24 cellular contexts compared by ENCODE assay signal in the genomic region with DNA sequence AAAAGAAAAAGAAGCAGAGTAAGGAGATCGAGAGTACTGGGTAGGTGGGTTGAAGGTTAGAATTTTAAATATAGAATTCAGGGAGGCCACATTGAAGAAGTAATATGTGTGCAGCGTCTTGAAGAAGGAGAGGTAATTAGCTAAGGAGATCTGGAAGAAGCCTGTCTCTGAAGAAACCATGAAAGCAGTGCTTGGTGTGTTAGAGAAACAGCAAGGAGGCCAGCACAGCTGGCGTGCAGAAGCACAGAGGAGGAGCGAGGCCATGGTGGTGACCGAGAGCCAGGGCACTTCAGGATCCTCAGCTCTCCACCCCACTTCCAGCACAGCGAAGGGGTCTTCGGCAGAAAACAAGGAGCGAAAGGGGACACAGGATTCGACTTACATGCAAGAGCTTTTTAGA.
DNase-seq lines count a peak whose midpoint lies in the region; ATAC-seq, FAIRE-seq and TF ChIP-seq lines count a peak whose summit lies in the region.
"Had no signal": no experiment of that assay in that cellular context is flagged by ENCODE, and none has a peak within 500 bp of the region (broad histone marks: within the 10 kb centered on the region; RNA-seq: fewer than 3 reads in every experiment).

No MANE protein-coding gene starts in this region.

- no peak overlapping the region for H2BK120ac ChIP-seq in H1 (replicated peaks; ENCODE audit: low read depth, low read length)

- H3K27me3 ChIP-seq in GM23338 (ENCODE audit: insufficient read depth) (no peaks in the 10 kb centered on the region), H1 (replicated peaks in 1 of 4; ENCODE audit: control insufficient read depth in 3 of 4, extremely low read depth in 1 of 4, insufficient read depth in 3 of 4, low read length in 3 of 4) (no peaks in the 10 kb centered on the region), neural progenitor cell (no peaks in the 10 kb centered on the region), breast epithelium (no peaks in the 10 kb centered on the region)
- H3K27me3 ChIP-seq: BE2C; BLaER1 treated with 17β-estradiol and CSF1 and Interleukin-3, amounts not matched to agents 10 nM and 100 nM had no signal

- no peak overlapping the region for H2BK5ac ChIP-seq in H1 (ENCODE audit: low read depth, low read length)

- H2AK5ac ChIP-seq in H1 (ENCODE audit: low read depth, low read length), result no peak overlapping the region

- POLR2A ChIA-PET in H1 (lab: Charles Lee; ENCODE audit: partially characterized antibody), result interaction anchor here (0.6 kb wide), 1 partner anchor 852 kb away, joined by 3 read pairs; no protein-coding TSS in a partner anchor

- H3K27ac Mint-ChIP-seq in GM23338 (peak overlapping the region; percentile 56; the same call in 1 of the 2 replicates), neural progenitor cell (no peak overlapping the region)
- no peak overlapping the region for H3K27ac Mint-ChIP-seq in stimulated activated effector memory CD8-positive, alpha-beta T cell treated with anti-CD3 and anti-CD28 coated beads, Interleukin-12 subunit alpha, Interleukin-12 subunit beta, amount 100 ng/mL, for 72 hours
- H3K27ac Mint-ChIP-seq: CD4-positive, alpha-beta T cell had no signal

- no peaks in the 10 kb centered on the region for H3F3A ChIP-seq in GM23338 (replicated peaks; ENCODE audit: low read depth)
- peaks cover 24% of the 10 kb centered on the region for H3F3A ChIP-seq in neural progenitor cell (ENCODE audit: low read depth)

- H4K20me1 ChIP-seq in GM23338 (replicated peaks; ENCODE audit: insufficient read depth) (no peaks in the 10 kb centered on the region), H1 (replicated peaks in 1 of 2; ENCODE audit: control insufficient read depth in 1 of 2, insufficient read depth in 2 of 2, low read length in 2 of 2) (no peaks in the 10 kb centered on the region), neural progenitor cell (ENCODE audit: low read depth) (no peaks in the 10 kb centered on the region)
- H4K20me1 ChIP-seq: BLaER1 treated with 17β-estradiol and CSF1 and Interleukin-3, amounts not matched to agents 10 nM and 100 nM had no signal

- no peak overlapping the region for H2BK15ac ChIP-seq in H1 (ENCODE audit: low read length)

- H3K9me2 ChIP-seq in GM23338 (ENCODE audit: insufficient read depth), result peaks cover 9% of the 10 kb centered on the region

- TF ChIP-seq CTCF in GM23338 (conservative IDR thresholded peaks at IDR 0.05; ENCODE audit: low read depth in 2 of 2) (no peak), H1 (IDR thresholded peaks at IDR 0.05; ENCODE audit: control extremely low read depth in 1 of 3, insufficient read depth in 1 of 3, low read depth in 1 of 3, low read length in 3 of 3) (no peak), neural progenitor cell (IDR thresholded peaks at IDR 0.05) (no peak), breast epithelium (IDR thresholded peaks at IDR 0.05) (no peak)

- H3K4me1 ChIP-seq in GM23338 (ENCODE audit: insufficient read depth) (peaks cover 8% of the 10 kb centered on the region), H1 (replicated peaks in 1 of 4; ENCODE audit: control insufficient read depth in 3 of 4, insufficient read depth in 4 of 4, low read length in 3 of 4) (peaks cover 0 to 5% (median 4%) of the 10 kb centered on the region in 4 experiments; a peak in 6 of 7 replicates), neural progenitor cell (peaks cover 42% of the 10 kb centered on the region), breast epithelium (no peaks in the 10 kb centered on the region)
- H3K4me1 ChIP-seq: A549, BE2C had no signal

- no peak for TF ChIP-seq EP300 in H1 (IDR thresholded peaks at IDR 0.05; ENCODE audit: borderline replicate concordance in 1 of 2, low read depth in 2 of 2, low read length in 2 of 2)

- H3K36me3 Mint-ChIP-seq in GM23338 (ENCODE audit: low read depth) (no peaks in the 10 kb centered on the region), neural progenitor cell (peaks cover 3% of the 10 kb centered on the region)
- H3K36me3 Mint-ChIP-seq in stimulated activated effector memory CD8-positive, alpha-beta T cell treated with anti-CD3 and anti-CD28 coated beads, Interleukin-12 subunit alpha, Interleukin-12 subunit beta, amount 100 ng/mL, for 72 hours, result no peaks in the 10 kb centered on the region
- H3K36me3 Mint-ChIP-seq: CD14-positive monocyte had no signal

- no peaks in the 10 kb centered on the region for H3K9me3 ChIP-seq in H1 (ENCODE audit: insufficient read depth in 2 of 2, low read depth in 1 of 2, low read length in 1 of 2)
- no peaks in the 10 kb centered on the region for H3K9me3 ChIP-seq in neural progenitor cell (ENCODE audit: low read depth)
- H3K9me3 ChIP-seq in breast epithelium, result no peaks in the 10 kb centered on the region
- H3K9me3 ChIP-seq: A549; BE2C; BLaER1 treated with 17β-estradiol and CSF1 and Interleukin-3, amounts not matched to agents 10 nM and 100 nM had no signal

- WGBS in H1 (ENCODE audit: extremely low coverage in 1 of 2, insufficient coverage in 1 of 2, insufficient read length in 1 of 2, insufficient replicate concordance in 2 of 2, low coverage in 1 of 2, low lambda C conversion rate in 2 of 2, missing lambda C conversion rate in 1 of 2), 2 experiments, result 84 to 100% methylated on average over 1 to 9 of the region's 9 CpGs

- intact Hi-C loops in breast epithelium (cut with DNase I; ENCODE audit: low total_unique reads), result no loop called here

- CTCF ChIA-PET in H1 (lab: Charles Lee; ENCODE audit: partially characterized antibody), result interaction anchor here (0.8 to 1.7 kb wide), 5 partner anchors 34 to 194 kb away, joined by 3 to 4 read pairs (median 3); no protein-coding TSS in a partner anchor

- no peak overlapping the region for H4K8ac ChIP-seq in H1 (ENCODE audit: extremely low read depth, insufficient read depth, low read length)

- H2AFZ ChIP-seq in GM23338, result no peak overlapping the region; the same call in 1 of the 2 replicates
- peak overlapping the region; percentile 73; the same call in 1 of the 2 replicates for H2AFZ ChIP-seq in H1 (ENCODE audit: low read length)
- peak overlapping the region; percentile 78 for H2AFZ ChIP-seq in neural progenitor cell (replicated peaks)

- no peaks in the 10 kb centered on the region for H3K27me3 Mint-ChIP-seq in GM23338 (ENCODE audit: insufficient read depth, low read depth, poor library complexity)
- no peaks in the 10 kb centered on the region for H3K27me3 Mint-ChIP-seq in neural progenitor cell (ENCODE audit: insufficient read depth, low read depth)

- FAIRE-seq in H1 (lab: Jason Lieb, UNC), result no peak
- FAIRE-seq: A549, GM12892, GM19239 had no signal

- H3K18ac ChIP-seq in H1 (ENCODE audit: extremely low read depth, low read length), result no peak overlapping the region

- H3K9ac ChIP-seq in H1 (replicated peaks in 1 of 4; ENCODE audit: extremely low read depth in 1 of 4, low read depth in 3 of 4, low read length in 3 of 4) (no peak overlapping the region), neural progenitor cell (no peak overlapping the region)
- H3K9ac ChIP-seq: BLaER1 treated with 17β-estradiol and CSF1 and Interleukin-3, amounts not matched to agents 10 nM and 100 nM had no signal

- H2BK12ac ChIP-seq in H1 (ENCODE audit: low read depth, low read length), result no peak overlapping the region

- H3K79me2 ChIP-seq in GM23338 (replicated peaks; ENCODE audit: insufficient read depth) (no peaks in the 10 kb centered on the region), H1 (ENCODE audit: control insufficient read depth in 1 of 2, insufficient read depth in 2 of 2, low read length in 2 of 2) (no peaks in the 10 kb centered on the region), neural progenitor cell (ENCODE audit: low read depth) (no peaks in the 10 kb centered on the region)

- H3K36me3 ChIP-seq in GM23338 (ENCODE audit: insufficient read depth) (no peaks in the 10 kb centered on the region), H1 (ENCODE audit: control insufficient read depth in 2 of 4, insufficient read depth in 4 of 4, low read length in 3 of 4) (no peaks in the 10 kb centered on the region), neural progenitor cell (no peaks in the 10 kb centered on the region), breast epithelium (no peaks in the 10 kb centered on the region)
- H3K36me3 ChIP-seq: BE2C; BLaER1 treated with 17β-estradiol and CSF1 and Interleukin-3, amounts not matched to agents 10 nM and 100 nM had no signal

- no peak for ATAC-seq in GM23338
- no peak for ATAC-seq in stimulated activated effector memory CD8-positive, alpha-beta T cell treated with anti-CD3 and anti-CD28 coated beads, Interleukin-12 subunit alpha, Interleukin-12 subunit beta, amount 100 ng/mL, for 72 hours
- ATAC-seq: A549 had no signal

- H3K56ac ChIP-seq in H1 (replicated peaks; ENCODE audit: insufficient read length, low read depth, low read length), result no peak overlapping the region

- H3K23me2 ChIP-seq in H1 (ENCODE audit: low read depth, low read length), result no peaks in the 10 kb centered on the region

- peak overlapping the region; percentile 25; the same call in 1 of the 2 replicates for H2BK20ac ChIP-seq in H1 (ENCODE audit: low read length)

- no peak overlapping the region for H4K91ac ChIP-seq in H1 (replicated peaks; ENCODE audit: insufficient read length, low read length)

- H4K5ac ChIP-seq in H1 (ENCODE audit: insufficient read length, low read depth, low read length), result no peak overlapping the region

- H3K27ac ChIP-seq in GM23338 (ENCODE audit: low read depth), result no peak overlapping the region
- no peak overlapping the region for H3K27ac ChIP-seq in H1 (ENCODE audit: low read depth, low read length)
- H3K27ac ChIP-seq in neural progenitor cell, result no peak overlapping the region
- H3K27ac ChIP-seq in breast epithelium, result no peak overlapping the region
- H3K27ac ChIP-seq: A549; BLaER1 treated with 17β-estradiol and CSF1 and Interleukin-3, amounts not matched to agents 10 nM and 100 nM had no signal

- TF ChIP-seq POLR2A in H1 (IDR thresholded peaks at IDR 0.05; ENCODE audit: control extremely low read depth in 1 of 2, low read depth in 2 of 2, low read length in 2 of 2) (no peak), breast epithelium (IDR thresholded peaks at IDR 0.05) (no peak)

- H3K4me1 Mint-ChIP-seq in GM23338 (peaks cover 9% of the 10 kb centered on the region), neural progenitor cell (peaks cover 16% of the 10 kb centered on the region)
- no peaks in the 10 kb centered on the region for H3K4me1 Mint-ChIP-seq in stimulated activated effector memory CD8-positive, alpha-beta T cell treated with anti-CD3 and anti-CD28 coated beads, Interleukin-12 subunit alpha, Interleukin-12 subunit beta, amount 100 ng/mL, for 72 hours

- H3K4me2 ChIP-seq in GM23338 (no peak overlapping the region), H1 (ENCODE audit: insufficient read depth in 1 of 2, low read depth in 2 of 2, low read length in 2 of 2) (no peak overlapping the region), neural progenitor cell (no peak overlapping the region)
- H3K4me2 ChIP-seq: A549; BLaER1 treated with 17β-estradiol and CSF1 and Interleukin-3, amounts not matched to agents 10 nM and 100 nM had no signal

- no peak for TF ChIP-seq RAD21 in H1 (IDR thresholded peaks at IDR 0.05 in 1 of 2, conservative IDR thresholded peaks at IDR 0.05 in 1 of 2; ENCODE audit: low read depth in 2 of 2, low read length in 2 of 2)

- H3K4me3 Mint-ChIP-seq in GM23338 (no peak overlapping the region), neural progenitor cell (no peak overlapping the region)
- no peak overlapping the region for H3K4me3 Mint-ChIP-seq in stimulated activated effector memory CD8-positive, alpha-beta T cell treated with anti-CD3 and anti-CD28 coated beads, Interleukin-12 subunit alpha, Interleukin-12 subunit beta, amount 100 ng/mL, for 72 hours
- H3K4me3 Mint-ChIP-seq: CD14-positive monocyte; CD4-positive, alpha-beta T cell had no signal

- no peak overlapping the region for H3K23ac ChIP-seq in H1 (ENCODE audit: insufficient read length)

- no peak overlapping the region for H3K14ac ChIP-seq in H1 (ENCODE audit: insufficient read length)

- H3K79me1 ChIP-seq in H1 (ENCODE audit: low read depth, low read length), result no peaks in the 10 kb centered on the region

- H3K9me3 Mint-ChIP-seq in GM23338 (no peaks in the 10 kb centered on the region), neural progenitor cell (peaks cover 7% of the 10 kb centered on the region)
- no peaks in the 10 kb centered on the region for H3K9me3 Mint-ChIP-seq in stimulated activated effector memory CD8-positive, alpha-beta T cell treated with anti-CD3 and anti-CD28 coated beads, Interleukin-12 subunit alpha, Interleukin-12 subunit beta, amount 100 ng/mL, for 72 hours
- H3K9me3 Mint-ChIP-seq: CD4-positive, alpha-beta T cell had no signal

- no peak overlapping the region for H3K4me3 ChIP-seq in GM23338
- H3K4me3 ChIP-seq in H1 (ENCODE audit: extremely low read depth in 1 of 4, insufficient read depth in 2 of 4, low read depth in 3 of 4, low read length in 4 of 4), result no peak overlapping the region
- no peak overlapping the region for H3K4me3 ChIP-seq in neural progenitor cell
- no peak overlapping the region for H3K4me3 ChIP-seq in breast epithelium
- H3K4me3 ChIP-seq: A549; BLaER1 treated with 17β-estradiol and CSF1 and Interleukin-3, amounts not matched to agents 10 nM and 100 nM had no signal

- H3K4ac ChIP-seq in H1 (replicated peaks; ENCODE audit: insufficient read length, low read depth, low read length), result no peak overlapping the region

- DNase-seq in GM23338 (ENCODE audit: low spot score) (no peak), H1 (ENCODE audit: low read depth in 1 of 2, low spot score in 2 of 2) (no peak), neural progenitor cell (ENCODE audit: low spot score) (no peak), breast epithelium (ENCODE audit: low spot score in 2 of 2) (no peak), germinal center (ENCODE audit: low spot score) (no peak)
- no peak for DNase-seq in stimulated activated effector memory CD8-positive, alpha-beta T cell treated with anti-CD3 and anti-CD28 coated beads, Interleukin-12 subunit alpha, Interleukin-12 subunit beta, amount 100 ng/mL, for 72 hours (ENCODE audit: low spot score in 2 of 2)
- DNase-seq: 8988T; ACHN; AML-193; BE2C; Calu3; CD4-positive, alpha-beta T cell; COR-L47; DMS53; DMS79 treated with DMSO at 0.1 percent for 48 hours; GF-D8; GOT3; H7; HCEC 1CT had no signal
